Comparison of ENCODE assay signal across 8 cellular contexts in genomic region chr4:142631836-142632235, GRCh38.
"Had no signal": no experiment of that assay in that cellular context is flagged by ENCODE, and none has a peak within 500 bp of the region (broad histone marks: within the 10 kb centered on the region; RNA-seq: fewer than 3 reads in every experiment).

No MANE protein-coding gene starts in this region.

- DNase-seq: GM23248, GOT3, H9, HCEC 1CT, IMR-90 had no signal

- H3K27ac ChIP-seq: GM23248 had no signal

- H2AFZ ChIP-seq: GM23248 had no signal

- H3K9ac ChIP-seq: GM23248 had no signal

- FAIRE-seq: H54, HTR-8/SVneo, K562 had no signal

- H3K4me3 ChIP-seq: GM23248, K562 had no signal
